1 cellular context compared by ENCODE assay signal in genomic region chr9:72721086-72721485, GRCh38.
TF ChIP-seq lines count a peak whose summit lies in the region.

No MANE protein-coding gene starts in this region.

TF ChIP-seq in H1, 55 proteins besides CTCF, POLR2A, EP300 and RAD21 (continued from another document):
- TF ChIP-seq CHD7 (IDR thresholded peaks at IDR 0.05; ENCODE audit: insufficient replicate concordance, low read length), result no peak
